ENCODE assay signal across 8 cellular contexts in the genomic region with DNA sequence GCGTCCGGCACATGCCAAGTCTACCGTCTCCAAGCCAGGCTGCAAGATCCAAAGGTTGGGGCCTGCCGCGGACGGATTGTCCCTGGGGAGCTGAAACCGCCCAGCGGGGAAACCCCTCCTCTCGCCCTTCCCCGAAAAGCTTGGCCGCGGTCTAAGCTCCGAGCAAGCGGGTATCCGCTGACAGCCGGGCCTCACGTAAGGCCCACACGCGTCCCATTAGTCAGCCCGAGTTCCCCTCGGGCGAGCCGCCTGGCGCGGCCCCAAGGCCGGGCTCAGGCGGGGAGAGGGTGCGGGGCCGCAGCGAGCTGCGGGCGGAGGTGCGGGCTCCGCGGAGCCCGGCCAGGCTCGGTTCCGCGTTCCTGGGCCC. TPM values are rescaled to one million over a fixed set of nuclear protein-coding genes. Genes with fewer than 3 reads are reported as not detected.
A peak's percentile ranks its signal among the peaks of the same experiment; 100 is the strongest.
DNase-seq lines count a peak whose midpoint lies in the region; ATAC-seq and TF ChIP-seq lines count a peak whose summit lies in the region.

No MANE protein-coding gene starts in this region.

- no peak overlapping the region for H3K27ac ChIP-seq in CD4-positive, CD25-positive, alpha-beta regulatory T cell (ENCODE audit: insufficient read depth, low read length, poor library complexity, severe bottlenecking)
- peak overlapping the region; percentile 99 for H3K27ac ChIP-seq in OCI-LY1 (ENCODE audit: low read depth, low read length, poor library complexity, severe bottlenecking)

- H3K9me2 ChIP-seq in OCI-LY1 (ENCODE audit: low read depth, low read length) = no peaks in the 10 kb centered on the region

- peak overlapping the region in 1 of 3 donors; percentile 52 for H3K27ac Mint-ChIP-seq in CD4-positive, CD25-positive, alpha-beta regulatory T cell
- H3K27ac Mint-ChIP-seq in dendritic cell treated with granulocyte-macrophage colony-stimulating factor and Interleukin-4, amounts not matched to agents 40 ng/mL and 50 ng/mL, for 4 days = peak overlapping the region; percentile 69

- no peaks in the 10 kb centered on the region for H3K27me3 ChIP-seq in CD4-positive, CD25-positive, alpha-beta regulatory T cell (ENCODE audit: control insufficient read depth, insufficient read depth, low read length)
- H3K27me3 ChIP-seq in OCI-LY1 (ENCODE audit: insufficient read depth, low read length) = no peaks in the 10 kb centered on the region

- no peaks in the 10 kb centered on the region for H3K9me3 ChIP-seq in CD4-positive, CD25-positive, alpha-beta regulatory T cell (ENCODE audit: control insufficient read depth in 2 of 2, low read length in 2 of 2)
- H3K9me3 ChIP-seq in OCI-LY1 (ENCODE audit: low read length) (no peaks in the 10 kb centered on the region), mucosa of descending colon (no peaks in the 10 kb centered on the region)

- peaks cover 33% of the 10 kb centered on the region for H3K4me1 ChIP-seq in CD4-positive, CD25-positive, alpha-beta regulatory T cell (ENCODE audit: control insufficient read depth, insufficient read depth, low read length, poor library complexity, severe bottlenecking)
- H3K4me1 ChIP-seq in OCI-LY1 (ENCODE audit: insufficient read depth, low read length, severe bottlenecking) (peaks cover 74% of the 10 kb centered on the region), mucosa of descending colon (ENCODE audit: low read depth) (peaks cover 18% of the 10 kb centered on the region)

- TF ChIP-seq CTCF in OCI-LY1 (IDR thresholded peaks at IDR 0.05; ENCODE audit: low read length) (no peak), mucosa of descending colon (IDR thresholded peaks at IDR 0.05) (no peak)

- H2AFZ ChIP-seq in OCI-LY1 (ENCODE audit: low read length) = no peak overlapping the region

- peak; percentile 13 to 26 for ATAC-seq in CD4-positive, CD25-positive, alpha-beta regulatory T cell (ENCODE audit: low read depth in 2 of 2)
- ATAC-seq in GM19035 (IDR thresholded peaks at IDR 0.05; ENCODE audit: unreplicated experiment) = peak; percentile 37
- peak; percentile 8 for ATAC-seq in mucosa of descending colon
- no peak for ATAC-seq in GM18858 (IDR thresholded peaks at IDR 0.05; ENCODE audit: unreplicated experiment)
- ATAC-seq in GM19328 (IDR thresholded peaks at IDR 0.05; ENCODE audit: unreplicated experiment) = no peak

- no peaks in the 10 kb centered on the region for H3K79me2 ChIP-seq in OCI-LY1 (ENCODE audit: insufficient read depth, low read length)

- intact Hi-C loops in dendritic cell treated with granulocyte-macrophage colony-stimulating factor and Interleukin-4, amounts not matched to agents 40 ng/mL and 50 ng/mL, for 4 days (cut with micrococcal nuclease) = loop anchor here (5.0 kb wide), 1 partner anchor 48 kb away; no protein-coding TSS in a partner anchor
- intact Hi-C loops in mucosa of descending colon (cut with DNase I, micrococcal nuclease) = no loop called here

- H4K20me1 ChIP-seq in OCI-LY1 (ENCODE audit: insufficient read depth, low read length) = no peaks in the 10 kb centered on the region

- H3K4me2 ChIP-seq in OCI-LY1 (ENCODE audit: low read length) = peak overlapping the region; percentile 55

- H3K4me3 ChIP-seq in CD4-positive, CD25-positive, alpha-beta regulatory T cell (ENCODE audit: low read depth, low read length) = no peak overlapping the region
- H3K4me3 ChIP-seq in OCI-LY1 (ENCODE audit: low read depth, low read length, poor library complexity, severe bottlenecking) (peak overlapping the region; percentile 64), mucosa of descending colon (no peak overlapping the region)

- DNase-seq in CD4-positive, CD25-positive, alpha-beta regulatory T cell = peak in 1 of 3 donors; percentile 31
- peak in 2 of 3 donors; percentile 48 to 83 for DNase-seq in mucosa of descending colon
- no peak for DNase-seq in activated gamma-delta T cell (lab: John Stamatoyannopoulos, UW)

- H3K36me3 Mint-ChIP-seq in CD4-positive, CD25-positive, alpha-beta regulatory T cell = no peaks in the 10 kb centered on the region
- no peaks in the 10 kb centered on the region for H3K36me3 Mint-ChIP-seq in dendritic cell treated with granulocyte-macrophage colony-stimulating factor and Interleukin-4, amounts not matched to agents 40 ng/mL and 50 ng/mL, for 4 days (ENCODE audit: low read depth)

- peak overlapping the region in 2 of 4 donors; percentile 41 to 75 for H3K4me3 Mint-ChIP-seq in CD4-positive, CD25-positive, alpha-beta regulatory T cell
- peak overlapping the region; percentile 65 for H3K4me3 Mint-ChIP-seq in dendritic cell treated with granulocyte-macrophage colony-stimulating factor and Interleukin-4, amounts not matched to agents 40 ng/mL and 50 ng/mL, for 4 days

- no peaks in the 10 kb centered on the region for H3F3A ChIP-seq in OCI-LY1 (ENCODE audit: insufficient read depth, low read length)

- H3K27me3 Mint-ChIP-seq in CD4-positive, CD25-positive, alpha-beta regulatory T cell = no peaks in the 10 kb centered on the region
- no peaks in the 10 kb centered on the region for H3K27me3 Mint-ChIP-seq in dendritic cell treated with granulocyte-macrophage colony-stimulating factor and Interleukin-4, amounts not matched to agents 40 ng/mL and 50 ng/mL, for 4 days

- H3K4me1 Mint-ChIP-seq in CD4-positive, CD25-positive, alpha-beta regulatory T cell = peaks cover 2 to 21% (median 3%) of the 10 kb centered on the region in 4 donors
- peaks cover 37% of the 10 kb centered on the region for H3K4me1 Mint-ChIP-seq in dendritic cell treated with granulocyte-macrophage colony-stimulating factor and Interleukin-4, amounts not matched to agents 40 ng/mL and 50 ng/mL, for 4 days (ENCODE audit: low read depth)

- H3K36me3 ChIP-seq in CD4-positive, CD25-positive, alpha-beta regulatory T cell (ENCODE audit: control insufficient read depth, insufficient read depth, low read length) = no peaks in the 10 kb centered on the region
- H3K36me3 ChIP-seq in OCI-LY1 (ENCODE audit: insufficient read depth, low read length) = no peaks in the 10 kb centered on the region
- no peaks in the 10 kb centered on the region for H3K36me3 ChIP-seq in mucosa of descending colon (ENCODE audit: low read depth)

- H3K9ac ChIP-seq in OCI-LY1 (ENCODE audit: low read length) = peak overlapping the region; percentile 76

- peaks cover 0 to 3% (median 0%) of the 10 kb centered on the region in 7 donors for H3K9me3 Mint-ChIP-seq in CD4-positive, CD25-positive, alpha-beta regulatory T cell
- H3K9me3 Mint-ChIP-seq in dendritic cell treated with granulocyte-macrophage colony-stimulating factor and Interleukin-4, amounts not matched to agents 40 ng/mL and 50 ng/mL, for 4 days = no peaks in the 10 kb centered on the region

RNA-seq across cellular contexts. Expression of gene BCOR, which starts 6.9 kb away (rescaled TPM):
- total RNA-seq in CD4-positive, CD25-positive, alpha-beta regulatory T cell = 38.0 TPM
- polyA plus RNA-seq in CD4-positive, CD25-positive, alpha-beta regulatory T cell = 1 to 10 TPM; 2.5 to 5.3 (median 3.2) TPM
- total RNA-seq in mucosa of descending colon = 10 to 100 TPM; 18.7 to 26.3 (median 23.6) TPM

Comparison
In these comparisons a context has a peak if more than half of its experiments do, and no peak if none do; other contexts are left out.
1. ATAC-seq: peak in CD4-positive, CD25-positive, alpha-beta regulatory T cell (2 of 2), GM19035 (single experiment) and mucosa of descending colon (single experiment); none in GM18858 (single experiment) and GM19328 (single experiment).